In the genomic region with DNA sequence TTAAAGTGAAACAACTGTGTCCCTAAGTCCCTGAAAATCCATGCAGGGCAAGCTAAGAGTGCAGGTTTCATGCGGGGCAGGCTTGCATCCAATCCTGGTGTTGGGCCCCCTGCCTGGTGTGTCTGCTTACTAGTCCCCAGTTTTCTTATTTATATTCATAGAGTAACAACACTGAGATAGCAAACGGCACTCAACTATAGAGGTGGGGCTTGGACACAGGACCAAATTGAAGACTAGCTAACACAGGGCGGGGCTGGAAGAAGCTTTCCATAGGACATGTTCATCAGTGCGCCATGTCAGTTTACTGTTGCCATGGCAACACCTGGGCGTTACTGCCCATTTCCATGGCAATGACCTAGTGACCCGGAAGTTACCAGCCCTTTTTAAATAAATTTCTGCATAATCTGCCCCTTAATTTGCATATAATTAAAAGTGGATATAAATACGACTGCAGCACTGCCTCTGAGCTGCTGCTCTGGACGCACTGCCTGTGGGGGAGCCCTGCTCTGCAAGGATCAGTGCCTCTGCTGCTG, we compare ENCODE assay signal across 23 cellular contexts.
"Had no signal": no experiment of that assay in that cellular context is flagged by ENCODE, and none has a peak within 500 bp of the region (broad histone marks: within the 10 kb centered on the region; RNA-seq: fewer than 3 reads in every experiment).

No MANE protein-coding gene starts in this region.

- H3K4me1 ChIP-seq: left lung, right atrium auricular region, stomach, tibial artery, upper lobe of right lung had no signal

- H3K4me3 ChIP-seq: left lung, lung, mucosa of descending colon, ovary, right atrium auricular region, skin epidermis, stomach, thoracic aorta, tibial artery, upper lobe of right lung had no signal

- H3K27me3 ChIP-seq: left lung, ovary, right atrium auricular region, stomach, tibial artery, upper lobe of right lung had no signal

- H3K36me3 ChIP-seq: left lung, ovary, right atrium auricular region, stomach, thoracic aorta, tibial artery, upper lobe of right lung had no signal

- DNase-seq: hippocampal formation; left colon; left lung; midbrain; mucosa of descending colon; naive thymus-derived CD4-positive, alpha-beta T cell; ovary; stimulated activated CD4-positive, alpha-beta T cell treated with anti-CD3 and anti-CD28 coated beads, Interleukin-12 subunit alpha, Interleukin-12 subunit beta, amount 100 ng/mL, for 4 hours; stimulated activated CD4-positive, alpha-beta T cell treated with anti-CD3 and anti-CD28 coated beads, Interleukin-15, amount 100 ng/mL, for 24 hours; stimulated activated CD4-positive, alpha-beta T cell treated with anti-CD3 and anti-CD28 coated beads, Interleukin-2, amount 100 ng/mL, for 24 hours; stimulated activated CD4-positive, alpha-beta T cell treated with anti-CD3 and anti-CD28 coated beads, Interleukin-4, amount 100 ng/mL, for 1 hour; stimulated activated naive B cell treated with anti-CD40 and anti-IgM and Interleukin-4, amounts not matched to agents 10 μg/mL and 1 μg/mL and 100 μg/mL, for 72 hours; stimulated activated naive CD8-positive, alpha-beta T cell treated with anti-CD3 and anti-CD28 coated beads, Interleukin-15, Interleukin-2, amounts not matched to agents 100 U/mL and 50 U/mL, for 24 hours; stomach; tibial artery; trophoblast cell; upper lobe of right lung had no signal

- H3K9me3 ChIP-seq: mucosa of descending colon, ovary, right atrium auricular region, thoracic aorta, tibial artery, upper lobe of right lung had no signal

- ATAC-seq: left colon; left lung; mucosa of descending colon; naive thymus-derived CD4-positive, alpha-beta T cell; natural killer cell treated with Interleukin-12 subunit alpha and Interleukin-12 subunit beta and Interleukin-15 and Interleukin-18, amount 100 ng/mL, for 72 hours; sciatic nerve; stimulated activated naive B cell treated with anti-CD40 and anti-IgM and Interleukin-4, amounts not matched to agents 10 μg/mL and 1 μg/mL and 100 μg/mL, for 72 hours; stimulated activated naive CD8-positive, alpha-beta T cell treated with anti-CD3 and anti-CD28 coated beads, Interleukin-15, Interleukin-2, amounts not matched to agents 100 U/mL and 50 U/mL, for 24 hours; upper lobe of right lung had no signal

- H3K27ac ChIP-seq: left lung, ovary, right atrium auricular region, skin epidermis, stomach, thoracic aorta, tibial artery, upper lobe of right lung had no signal
